In genomic region chr2:68074050-68074449, GRCh38 we compare ENCODE assay signal across 33 cellular contexts. TPM values are rescaled to one million over a fixed set of nuclear protein-coding genes. Genes with fewer than 3 reads are reported as not detected.
"Had no signal": no experiment of that assay in that cellular context is flagged by ENCODE, and none has a peak within 500 bp of the region (broad histone marks: within the 10 kb centered on the region; RNA-seq: fewer than 3 reads in every experiment).

No MANE protein-coding gene starts in this region.

- DNase-seq: activated effector memory CD4-positive, alpha-beta T cell treated with anti-CD3 and anti-CD28 coated beads, Interleukin-2, amount 50 U/mL, for 16 hours; activated effector memory CD4-positive, alpha-beta T cell treated with Interleukin-2 at 50 U/mL for 16 hours; activated gamma-delta T cell; activated gamma-delta T cell treated with Interleukin-2 at 50 U/mL for 16 hours; activated naive CD4-positive, alpha-beta T cell; activated naive CD4-positive, alpha-beta T cell treated with anti-CD3 and anti-CD28 coated beads for 36 hours; activated naive CD4-positive, alpha-beta T cell treated with anti-CD3 and anti-CD28 coated beads, Interleukin-2, amount 10 ng/mL, durations not matched to agents 7 days and 5 days; activated naive CD4-positive, alpha-beta T cell treated with anti-CD3 and anti-CD28 coated beads, Interleukin-2, amount 50 U/mL, for 16 hours; activated naive CD4-positive, alpha-beta T cell treated with Interleukin-2 at 50 U/mL for 16 hours; activated naive CD8-positive, alpha-beta T cell treated with anti-CD3 and anti-CD28 coated beads for 36 hours; activated naive CD8-positive, alpha-beta T cell treated with anti-CD3 and anti-CD28 coated beads, Interleukin-2, amount 10 ng/mL, durations not matched to agents 7 days and 5 days; activated naive CD8-positive, alpha-beta T cell treated with anti-CD3 and anti-CD28 coated beads, Interleukin-2, amount 50 U/mL, for 24 hours; activated T-cell treated with anti-CD3 and anti-CD28 coated beads, Interleukin-2, amount 50 U/mL, for 24 hours; activated T-cell treated with anti-CD3 and anti-CD28 coated beads, Interleukin-2, amount 50 U/mL, for 4 hours; activated T-cell treated with anti-CD3 and anti-CD28 coated beads, Interleukin-2, amount 50 U/mL, for 48 hours; activated T-cell treated with anti-CD3 and anti-CD28 coated beads, Interleukin-2, amount 50 U/mL, for 72 hours; adrenal gland; amniotic stem cell; amygdala; anterior cingulate cortex; aorta; body of pancreas; brain microvascular endothelial cell; caudate nucleus; central memory CD4-positive, alpha-beta T cell; cerebellar nuclear complex had no signal

- FAIRE-seq: astrocyte, bronchial epithelial cell had no signal

- H3K27me3 ChIP-seq: adrenal gland, ascending aorta, body of pancreas, brain microvascular endothelial cell, breast epithelium had no signal

- ATAC-seq: activated naive CD4-positive, alpha-beta T cell treated with anti-CD3 and anti-CD28 coated beads, Interleukin-2, amount 50 U/mL, for 72 hours; activated naive CD8-positive, alpha-beta T cell treated with anti-CD3 and anti-CD28 coated beads, Interleukin-2, amount 50 U/mL, for 24 hours; activated T-cell treated with anti-CD3 and anti-CD28 coated beads, Interleukin-2, amount 50 U/mL, for 4 hours; activated T-cell treated with anti-CD3 and anti-CD28 coated beads, Interleukin-2, amount 50 U/mL, for 72 hours; activated T-helper 17 cell treated with anti-CD3 and anti-CD28 coated beads, Interleukin-2, amount 50 U/mL, for 72 hours; body of pancreas had no signal

- H3K36me3 ChIP-seq: adrenal gland, ascending aorta, brain microvascular endothelial cell, breast epithelium, cardiac muscle cell had no signal

- H3K4me1 ChIP-seq: adrenal gland, ascending aorta, body of pancreas, breast epithelium had no signal

- H3K9me3 ChIP-seq: adrenal gland, ascending aorta, body of pancreas, breast epithelium had no signal

- H3K4me3 ChIP-seq: adrenal gland, ascending aorta, body of pancreas, breast epithelium, cardiac muscle cell had no signal

- H3K27ac ChIP-seq: adrenal gland, ascending aorta, body of pancreas, brain microvascular endothelial cell, breast epithelium, cardiac muscle cell had no signal

RNA-seq across cellular contexts. Expression of gene C1D, which starts 11.2 kb away (rescaled TPM):
- total RNA-seq: ascending aorta had no signal
